8 cellular contexts compared by ENCODE assay signal in the genomic region with DNA sequence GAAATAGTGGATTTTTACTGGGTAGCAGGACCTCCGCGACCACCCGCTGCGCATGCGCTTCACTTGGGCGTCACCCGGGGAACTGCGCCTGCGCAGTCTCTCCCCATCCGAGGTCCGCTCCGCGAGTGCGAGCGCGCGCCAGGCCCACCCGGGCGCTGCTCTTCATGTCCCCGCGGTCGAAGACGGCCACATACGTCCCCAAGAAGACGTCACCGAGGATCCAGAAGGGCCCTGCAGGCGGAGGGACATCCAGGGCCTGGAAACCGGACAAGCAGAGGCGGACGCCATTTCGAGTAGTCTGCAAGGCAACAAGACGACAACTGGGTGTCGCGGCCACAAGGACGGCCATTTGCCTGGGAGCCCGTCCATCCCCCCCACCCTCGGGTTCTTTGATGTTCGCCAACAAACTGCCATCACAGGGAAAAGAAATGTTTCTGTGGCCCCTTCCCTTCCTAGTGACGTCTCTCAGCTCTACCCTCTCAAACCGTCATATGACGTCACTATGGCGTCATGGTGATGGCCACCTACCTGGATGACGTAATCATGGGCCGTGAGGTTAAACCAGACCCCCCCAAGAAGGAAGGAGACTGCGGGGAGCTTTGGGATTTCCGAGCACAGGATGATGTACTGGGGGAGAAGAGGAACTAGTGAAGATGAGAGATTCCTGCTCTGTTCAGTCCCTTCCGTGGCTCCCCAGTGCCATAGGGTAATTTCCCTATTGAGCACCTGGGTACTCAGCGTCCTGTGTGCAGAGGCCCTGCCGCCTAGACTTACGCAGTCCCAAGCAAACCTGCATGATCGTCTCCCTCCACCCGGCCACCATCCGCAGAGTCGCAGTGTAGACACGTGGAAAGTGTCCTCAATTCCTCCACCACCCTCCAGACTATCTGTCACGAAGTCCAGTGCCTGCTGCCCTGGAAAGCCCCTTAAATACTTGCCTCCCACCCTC. TPM values are rescaled to one million over a fixed set of nuclear protein-coding genes. Genes with fewer than 3 reads are reported as not detected.
DNase-seq lines count a peak whose midpoint lies in the region; ATAC-seq and TF ChIP-seq lines count a peak whose summit lies in the region.

No MANE protein-coding gene starts in this region.

- no CpG with 5 or more reads among the region's 56 CpGs for WGBS in trophoblast cell (ENCODE audit: extremely low coverage, insufficient coverage, insufficient read length)

- DNase-seq in NCI-H1417 treated with DMSO at 0.1 percent for 48 hours (lab: John Stamatoyannopoulos, UW) (peak; percentile 61), epithelial cell of proximal tubule (ENCODE audit: low read depth) (no peak), trophoblast cell (peak; percentile 84 to 94), tibial artery (peak in 1 of 2 donors; percentile 78), endothelial cell (ENCODE audit: low spot score) (no peak)
- DNase-seq in activated CD8-positive, alpha-beta memory T cell treated with anti-CD3 and anti-CD28 coated beads, Interleukin-2, amount 50 U/mL, for 4 hours = peak; percentile 79

- no peak overlapping the region for H4K91ac ChIP-seq in trophoblast cell (ENCODE audit: low read depth, low read length)

- H3K9ac ChIP-seq in trophoblast cell (ENCODE audit: low read length) = no peak overlapping the region

- no peak overlapping the region for H2AFZ ChIP-seq in trophoblast cell (ENCODE audit: insufficient read depth, low read length, poor library complexity)

- H3K4me1 ChIP-seq in DOHH2 (ENCODE audit: control insufficient read depth, low read length) (peaks cover 70% of the 10 kb centered on the region), trophoblast cell (ENCODE audit: control insufficient read depth in 1 of 2, insufficient read depth in 2 of 2, low read length in 2 of 2) (no peaks in the 10 kb centered on the region), tibial artery (peaks cover 0 to 14% (median 2%) of the 10 kb centered on the region in 4 donors)

- H3K9me3 Mint-ChIP-seq in endothelial cell (ENCODE audit: unreplicated experiment) = peaks cover 18% of the 10 kb centered on the region

- H3K79me2 ChIP-seq in DOHH2 (ENCODE audit: control insufficient read depth, low read length) (peaks cover 19% of the 10 kb centered on the region), trophoblast cell (ENCODE audit: control insufficient read depth, insufficient read depth, low read length, poor library complexity) (no peaks in the 10 kb centered on the region)

- H3K36me3 Mint-ChIP-seq in endothelial cell (ENCODE audit: low read depth, unreplicated experiment) = peaks cover 11% of the 10 kb centered on the region

- H3K4me3 ChIP-seq in DOHH2 (ENCODE audit: low read length) = peak overlapping the region; percentile 91
- peak overlapping the region; percentile 25 for H3K4me3 ChIP-seq in epithelial cell of proximal tubule (ENCODE audit: low read depth, low read length)
- H3K4me3 ChIP-seq in trophoblast cell (ENCODE audit: low read depth, low read length) = no peak overlapping the region
- peak overlapping the region; percentile 47 to 53 for H3K4me3 ChIP-seq in tibial artery

- no peak overlapping the region for H4K12ac ChIP-seq in trophoblast cell (ENCODE audit: low read depth, low read length)

- no peaks in the 10 kb centered on the region for H3K4me1 Mint-ChIP-seq in endothelial cell (ENCODE audit: unreplicated experiment)

- H3K4me3 Mint-ChIP-seq in endothelial cell (ENCODE audit: unreplicated experiment) = no peak overlapping the region

- no peak overlapping the region for H3K4ac ChIP-seq in trophoblast cell (ENCODE audit: low read depth, low read length)

- no peak overlapping the region for H2BK120ac ChIP-seq in trophoblast cell (ENCODE audit: insufficient read depth, low read length, poor library complexity)

- H4K20me1 ChIP-seq in DOHH2 (ENCODE audit: control insufficient read depth, insufficient read depth, low read depth, low read length) = no peaks in the 10 kb centered on the region

- H2BK12ac ChIP-seq in trophoblast cell (ENCODE audit: low read length) = no peak overlapping the region

- H3K27ac Mint-ChIP-seq in endothelial cell (ENCODE audit: unreplicated experiment) = no peak overlapping the region

- H2BK5ac ChIP-seq in trophoblast cell (ENCODE audit: low read depth, low read length, poor library complexity) = no peak overlapping the region

- no peak for ATAC-seq in HG03108 (IDR thresholded peaks at IDR 0.05; ENCODE audit: unreplicated experiment)

- H3K18ac ChIP-seq in trophoblast cell (ENCODE audit: low read length) = no peak overlapping the region

- no peak overlapping the region for H3K14ac ChIP-seq in trophoblast cell (ENCODE audit: low read length)

- H3K27ac ChIP-seq in DOHH2 (ENCODE audit: low read depth, low read length) (peak overlapping the region; percentile 86), trophoblast cell (ENCODE audit: low read depth, low read length) (no peak overlapping the region), tibial artery (peak overlapping the region; percentile 74 to 79)

- H3K27me3 ChIP-seq in DOHH2 (ENCODE audit: control insufficient read depth, low read length) (no peaks in the 10 kb centered on the region), trophoblast cell (ENCODE audit: insufficient read depth, low read length) (no peaks in the 10 kb centered on the region), tibial artery (peaks cover 0 to 20% of the 10 kb centered on the region in 2 donors)

- no peak overlapping the region for H3K23ac ChIP-seq in trophoblast cell (ENCODE audit: low read length)

- H3F3A ChIP-seq in DOHH2 (ENCODE audit: control insufficient read depth, insufficient read depth) = peaks cover 7% of the 10 kb centered on the region

- H4K8ac ChIP-seq in trophoblast cell (ENCODE audit: low read depth, low read length) = no peak overlapping the region

- intact Hi-C loops in tibial artery (cut with DNase I; ENCODE audit: low total_unique reads) = no loop called here

- H3K9me3 ChIP-seq in DOHH2 (ENCODE audit: control insufficient read depth, insufficient read depth, low read length) (peaks cover 3% of the 10 kb centered on the region; the same call in 1 of the 2 replicates), trophoblast cell (ENCODE audit: insufficient read depth, low read depth, low read length) (peaks cover 2% of the 10 kb centered on the region), tibial artery (no peaks in the 10 kb centered on the region)

- H3K4me2 ChIP-seq in DOHH2 (ENCODE audit: low read length) (peak overlapping the region; percentile 99), trophoblast cell (ENCODE audit: low read length) (no peak overlapping the region)

- peaks cover 13% of the 10 kb centered on the region for H3K27me3 Mint-ChIP-seq in endothelial cell (ENCODE audit: unreplicated experiment)

- peaks cover 12% of the 10 kb centered on the region; the same call in 1 of the 2 replicates for H3K36me3 ChIP-seq in DOHH2 (ENCODE audit: control insufficient read depth, low read length)
- peaks cover 10 to 12% of the 10 kb centered on the region in 2 experiments for H3K36me3 ChIP-seq in trophoblast cell (ENCODE audit: control insufficient read depth in 1 of 2, insufficient read depth in 2 of 2, low read length in 2 of 2)
- H3K36me3 ChIP-seq in tibial artery = no peaks in the 10 kb centered on the region

- no peak overlapping the region for H2AK5ac ChIP-seq in trophoblast cell (ENCODE audit: low read length)

- no peaks in the 10 kb centered on the region for H3K9me2 ChIP-seq in DOHH2 (replicated peaks; ENCODE audit: control insufficient read depth, low read length)

- TF ChIP-seq CTCF in DOHH2 (IDR thresholded peaks at IDR 0.05; ENCODE audit: low read depth, low read length, poor library complexity, severe bottlenecking) (no peak), epithelial cell of proximal tubule (conservative IDR thresholded peaks at IDR 0.05; ENCODE audit: low read depth, low read length) (no peak), tibial artery (IDR thresholded peaks at IDR 0.05) (no peak), endothelial cell (IDR thresholded peaks at IDR 0.05; ENCODE audit: unreplicated experiment) (no peak)

- H3K79me1 ChIP-seq in trophoblast cell (ENCODE audit: low read length) = no peaks in the 10 kb centered on the region

RNA-seq across cellular contexts. Expression of gene NAPSA, which starts 6.7 kb away (rescaled TPM):
- total RNA-seq in epithelial cell of proximal tubule (0.14 and 3.3 TPM in 2 replicates), endothelial cell (ENCODE audit: unreplicated experiment) (not detected)
- polyA plus RNA-seq in trophoblast cell (2013) = 0.25 and 0.26 TPM in 2 replicates

RNA-seq across cellular contexts. Expression of gene NR1H2, which starts 17.5 kb away (rescaled TPM):
- 56.4 and 67.5 TPM in 2 replicates for total RNA-seq in epithelial cell of proximal tubule
- 21.2 and 22.6 TPM in 2 replicates for polyA plus RNA-seq in trophoblast cell (2013)
- total RNA-seq in endothelial cell (ENCODE audit: unreplicated experiment) = 21.6 TPM

RNA-seq across cellular contexts. Expression of gene POLD1, which starts 25.4 kb away (rescaled TPM):
- total RNA-seq in epithelial cell of proximal tubule (89.4 and 90.6 TPM in 2 replicates), endothelial cell (ENCODE audit: unreplicated experiment) (54.4 TPM)
- 42.3 and 44.2 TPM in 2 replicates for polyA plus RNA-seq in trophoblast cell (2013)

RNA-seq across cellular contexts. Expression of gene KCNC3, which starts 29.6 kb away (rescaled TPM):
- total RNA-seq in epithelial cell of proximal tubule (0.07 and 0.35 TPM in 2 replicates), endothelial cell (ENCODE audit: unreplicated experiment) (not detected)
- polyA plus RNA-seq in trophoblast cell (2013) = 22.5 and 22.6 TPM in 2 replicates

RNA-seq across cellular contexts. Expression of gene SPIB, which starts 60.0 kb away (rescaled TPM):
- total RNA-seq in epithelial cell of proximal tubule (not detected in 2 replicates), endothelial cell (ENCODE audit: unreplicated experiment) (not detected)
- 1.0 and 1.4 TPM in 2 replicates for polyA plus RNA-seq in trophoblast cell (2013)

Comparison
In these comparisons a context has a peak if more than half of its experiments do, and no peak if none do; other contexts are left out.
1. DNase-seq: peak in NCI-H1417 treated with DMSO at 0.1 percent for 48 hours (single experiment), activated CD8-positive, alpha-beta memory T cell treated with anti-CD3 and anti-CD28 coated beads, Interleukin-2, amount 50 U/mL, for 4 hours (single experiment) and trophoblast cell (2 of 2); none in epithelial cell of proximal tubule (single experiment) and endothelial cell (single experiment).